20 cellular contexts compared by ENCODE assay signal in genomic region chr10:110754375-110755120, GRCh38.
DNase-seq lines count a peak whose midpoint lies in the region; ATAC-seq and TF ChIP-seq lines count a peak whose summit lies in the region.
"Had no signal": no experiment of that assay in that cellular context is flagged by ENCODE, and none has a peak within 500 bp of the region (broad histone marks: within the 10 kb centered on the region; RNA-seq: fewer than 3 reads in every experiment).

No MANE protein-coding gene starts in this region.

- H3K4me3 Mint-ChIP-seq in T-helper 1 cell treated with Interleukin-12 subunit alpha and Interleukin-12 subunit beta and Interleukin-4 antibody, amounts not matched to agents 30 μg/mL and 1 μg/mL, for 36 hours, result no peak overlapping the region
- H3K4me3 Mint-ChIP-seq: CD4-positive, CD25-positive, alpha-beta regulatory T cell; H9 had no signal

- H3K23ac ChIP-seq in trophoblast cell (ENCODE audit: low read length), result no peak overlapping the region

- peak overlapping the region in 7 of 10 donors; percentile 4 to 92 (median 82) for H3K27ac ChIP-seq in heart right ventricle
- H3K27ac ChIP-seq in trophoblast cell (ENCODE audit: low read depth, low read length), result no peak overlapping the region
- H3K27ac ChIP-seq: Peyer's patch had no signal

- no peak for DNase-seq in heart right ventricle
- DNase-seq in Right ventricle myocardium superior, result no peak
- DNase-seq in GM06990 (ENCODE audit: extremely low read depth, insufficient read length), result peak; percentile 29
- DNase-seq in trophoblast cell, result no peak
- no peak for DNase-seq in H4 (ENCODE audit: low spot score)
- no peak for DNase-seq in NCI-H1930 (lab: John Stamatoyannopoulos, UW)
- DNase-seq: AML-193; Calu3; CD4-positive, CD25-positive, alpha-beta regulatory T cell; DMS79; GDM1; H9; Karpas-422; MV-4-11; NCI-H1417 treated with DMSO at 0.1 percent for 48 hours; NCI-H2029 treated with DMSO at 0.1 percent for 48 hours; NCI-H510A; Peyer's patch; SIG-M5 had no signal

- no peak for ATAC-seq in heart right ventricle
- ATAC-seq in Right ventricle myocardium superior (ENCODE audit: poor library complexity), result no peak

- TF ChIP-seq CTCF in heart right ventricle (IDR thresholded peaks at IDR 0.05), result no peak
- TF ChIP-seq CTCF in GM06990 (IDR thresholded peaks at IDR 0.05; ENCODE audit: insufficient read depth, low read length, poor library complexity, severe bottlenecking), result no peak

- no peak overlapping the region for H4K12ac ChIP-seq in trophoblast cell (ENCODE audit: low read depth, low read length)

- peaks cover 5 to 62% (median 47%) of the 10 kb centered on the region in 9 donors for H3K4me1 ChIP-seq in heart right ventricle
- peaks cover 5 to 6% of the 10 kb centered on the region in 2 experiments for H3K4me1 ChIP-seq in trophoblast cell (ENCODE audit: control insufficient read depth in 1 of 2, insufficient read depth in 2 of 2, low read length in 2 of 2)

- H3K14ac ChIP-seq in trophoblast cell (ENCODE audit: low read length), result no peak overlapping the region

- peak overlapping the region; percentile 43 for H2BK12ac ChIP-seq in trophoblast cell (ENCODE audit: low read length)

- no peak overlapping the region for H2BK5ac ChIP-seq in trophoblast cell (ENCODE audit: low read depth, low read length, poor library complexity)

- H3K9ac ChIP-seq in trophoblast cell (ENCODE audit: low read length), result no peak overlapping the region

- H4K8ac ChIP-seq in trophoblast cell (ENCODE audit: low read depth, low read length), result no peak overlapping the region

- H3K79me1 ChIP-seq in trophoblast cell (ENCODE audit: low read length), result peaks cover 6% of the 10 kb centered on the region

- no peak overlapping the region for H2AK5ac ChIP-seq in trophoblast cell (ENCODE audit: low read length)

- H3K79me2 ChIP-seq in trophoblast cell (ENCODE audit: control insufficient read depth, insufficient read depth, low read length, poor library complexity), result no peaks in the 10 kb centered on the region

- H3K9me3 ChIP-seq in heart right ventricle (peaks cover 0 to 3% (median 0%) of the 10 kb centered on the region in 11 donors), trophoblast cell (ENCODE audit: insufficient read depth, low read depth, low read length) (no peaks in the 10 kb centered on the region)
- H3K9me3 ChIP-seq: Peyer's patch had no signal

- H2AFZ ChIP-seq in trophoblast cell (ENCODE audit: insufficient read depth, low read length, poor library complexity), result no peak overlapping the region

- H3K4me2 ChIP-seq in trophoblast cell (ENCODE audit: low read length), result no peak overlapping the region

- H2BK120ac ChIP-seq in trophoblast cell (ENCODE audit: insufficient read depth, low read length, poor library complexity), result no peak overlapping the region

- H3K36me3 ChIP-seq in heart right ventricle (no peaks in the 10 kb centered on the region), GM06990 (ENCODE audit: control insufficient read depth, insufficient read depth, low read length) (no peaks in the 10 kb centered on the region), trophoblast cell (ENCODE audit: control insufficient read depth in 1 of 2, insufficient read depth in 2 of 2, low read length in 2 of 2) (no peaks in the 10 kb centered on the region)
- H3K36me3 ChIP-seq: Peyer's patch had no signal

- H4K91ac ChIP-seq in trophoblast cell (ENCODE audit: low read depth, low read length), result no peak overlapping the region

- no peaks in the 10 kb centered on the region for H3K27me3 Mint-ChIP-seq in T-helper 1 cell treated with Interleukin-12 subunit alpha and Interleukin-12 subunit beta and Interleukin-4 antibody, amounts not matched to agents 30 μg/mL and 1 μg/mL, for 36 hours (ENCODE audit: low read depth)
- H3K27me3 Mint-ChIP-seq: CD4-positive, CD25-positive, alpha-beta regulatory T cell had no signal

- peaks cover 4% of the 10 kb centered on the region for H3K36me3 Mint-ChIP-seq in T-helper 1 cell treated with Interleukin-12 subunit alpha and Interleukin-12 subunit beta and Interleukin-4 antibody, amounts not matched to agents 30 μg/mL and 1 μg/mL, for 36 hours (ENCODE audit: low read depth)
- H3K36me3 Mint-ChIP-seq: CD4-positive, CD25-positive, alpha-beta regulatory T cell had no signal

- peak overlapping the region; percentile 6 for H3K27ac Mint-ChIP-seq in T-helper 1 cell treated with Interleukin-12 subunit alpha and Interleukin-12 subunit beta and Interleukin-4 antibody, amounts not matched to agents 30 μg/mL and 1 μg/mL, for 36 hours
- H3K27ac Mint-ChIP-seq: H9 had no signal

- H3K27me3 ChIP-seq in heart right ventricle, result no peaks in the 10 kb centered on the region
- no peaks in the 10 kb centered on the region; the same call in 1 of the 2 replicates for H3K27me3 ChIP-seq in GM06990 (replicated peaks; ENCODE audit: control insufficient read depth, insufficient read depth, low read length)
- H3K27me3 ChIP-seq in trophoblast cell (ENCODE audit: insufficient read depth, low read length), result no peaks in the 10 kb centered on the region
- H3K27me3 ChIP-seq: Peyer's patch had no signal

- no peak overlapping the region for H3K18ac ChIP-seq in trophoblast cell (ENCODE audit: low read length)

- no peak overlapping the region for H3K4ac ChIP-seq in trophoblast cell (ENCODE audit: low read depth, low read length)

- no peaks in the 10 kb centered on the region for H3K9me3 Mint-ChIP-seq in T-helper 1 cell treated with Interleukin-12 subunit alpha and Interleukin-12 subunit beta and Interleukin-4 antibody, amounts not matched to agents 30 μg/mL and 1 μg/mL, for 36 hours

- peaks cover 30% of the 10 kb centered on the region for H3K4me1 Mint-ChIP-seq in T-helper 1 cell treated with Interleukin-12 subunit alpha and Interleukin-12 subunit beta and Interleukin-4 antibody, amounts not matched to agents 30 μg/mL and 1 μg/mL, for 36 hours (ENCODE audit: low read depth)

- intact Hi-C loops in heart right ventricle (cut with DNase I), result no loop called here
- intact Hi-C loops in Right ventricle myocardium superior (cut with DNase I), result no loop called here

- no peak overlapping the region for H3K4me3 ChIP-seq in heart right ventricle
- no peak overlapping the region for H3K4me3 ChIP-seq in GM06990 (replicated peaks; ENCODE audit: low read depth, low read length)
- no peak overlapping the region for H3K4me3 ChIP-seq in trophoblast cell (ENCODE audit: low read depth, low read length)
- H3K4me3 ChIP-seq: Peyer's patch had no signal

- WGBS in heart right ventricle, 2 donors, result 83% methylated on average over 3 of the region's 3 CpGs
- WGBS in trophoblast cell (ENCODE audit: extremely low coverage, insufficient coverage, insufficient read length), result no CpG with 5 or more reads among the region's 3 CpGs
